ENCODE assay signal across 1 cellular context in the genomic region with DNA sequence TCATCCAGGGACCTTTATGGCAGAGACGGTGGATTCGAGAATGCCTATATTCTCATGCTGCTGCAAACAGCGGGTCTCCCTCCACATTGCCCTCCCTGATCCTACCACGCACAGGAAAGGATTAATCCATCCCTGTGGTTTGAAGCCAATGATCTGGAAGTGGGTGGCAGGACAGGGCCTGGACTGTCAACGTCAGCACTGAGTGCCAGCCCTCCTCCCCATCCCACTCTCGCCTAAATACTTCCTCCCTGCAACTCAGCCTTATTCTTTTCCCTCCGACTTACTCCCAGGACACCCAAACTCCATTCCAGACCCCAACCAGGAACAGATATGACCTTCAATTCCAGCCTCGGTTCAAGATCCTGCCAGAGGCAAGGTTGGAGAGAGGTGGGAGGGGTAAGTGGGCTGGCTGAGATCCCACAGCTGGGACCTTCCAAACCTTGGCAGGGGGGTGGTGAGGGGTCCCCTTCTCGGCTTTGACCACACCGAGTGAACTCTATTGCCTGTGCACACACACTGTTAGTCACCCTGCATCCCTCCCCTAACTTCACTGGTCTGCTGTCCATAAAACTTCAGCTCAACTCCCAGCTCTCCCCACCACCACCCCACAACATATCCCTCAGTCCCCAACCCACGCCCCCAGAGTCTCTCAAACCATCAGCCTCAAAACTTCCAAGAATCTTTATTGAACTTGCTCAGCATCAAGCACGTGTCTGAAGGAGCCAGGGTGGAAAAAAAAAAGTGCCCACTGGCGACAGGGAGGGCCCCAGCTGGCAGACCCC.
TF ChIP-seq lines count a peak whose summit lies in the region.

No MANE protein-coding gene starts in this region.

TF ChIP-seq in K562, 482 proteins besides CTCF, POLR2A, EP300 and RAD21:
- TF ChIP-seq, protein P1, sequence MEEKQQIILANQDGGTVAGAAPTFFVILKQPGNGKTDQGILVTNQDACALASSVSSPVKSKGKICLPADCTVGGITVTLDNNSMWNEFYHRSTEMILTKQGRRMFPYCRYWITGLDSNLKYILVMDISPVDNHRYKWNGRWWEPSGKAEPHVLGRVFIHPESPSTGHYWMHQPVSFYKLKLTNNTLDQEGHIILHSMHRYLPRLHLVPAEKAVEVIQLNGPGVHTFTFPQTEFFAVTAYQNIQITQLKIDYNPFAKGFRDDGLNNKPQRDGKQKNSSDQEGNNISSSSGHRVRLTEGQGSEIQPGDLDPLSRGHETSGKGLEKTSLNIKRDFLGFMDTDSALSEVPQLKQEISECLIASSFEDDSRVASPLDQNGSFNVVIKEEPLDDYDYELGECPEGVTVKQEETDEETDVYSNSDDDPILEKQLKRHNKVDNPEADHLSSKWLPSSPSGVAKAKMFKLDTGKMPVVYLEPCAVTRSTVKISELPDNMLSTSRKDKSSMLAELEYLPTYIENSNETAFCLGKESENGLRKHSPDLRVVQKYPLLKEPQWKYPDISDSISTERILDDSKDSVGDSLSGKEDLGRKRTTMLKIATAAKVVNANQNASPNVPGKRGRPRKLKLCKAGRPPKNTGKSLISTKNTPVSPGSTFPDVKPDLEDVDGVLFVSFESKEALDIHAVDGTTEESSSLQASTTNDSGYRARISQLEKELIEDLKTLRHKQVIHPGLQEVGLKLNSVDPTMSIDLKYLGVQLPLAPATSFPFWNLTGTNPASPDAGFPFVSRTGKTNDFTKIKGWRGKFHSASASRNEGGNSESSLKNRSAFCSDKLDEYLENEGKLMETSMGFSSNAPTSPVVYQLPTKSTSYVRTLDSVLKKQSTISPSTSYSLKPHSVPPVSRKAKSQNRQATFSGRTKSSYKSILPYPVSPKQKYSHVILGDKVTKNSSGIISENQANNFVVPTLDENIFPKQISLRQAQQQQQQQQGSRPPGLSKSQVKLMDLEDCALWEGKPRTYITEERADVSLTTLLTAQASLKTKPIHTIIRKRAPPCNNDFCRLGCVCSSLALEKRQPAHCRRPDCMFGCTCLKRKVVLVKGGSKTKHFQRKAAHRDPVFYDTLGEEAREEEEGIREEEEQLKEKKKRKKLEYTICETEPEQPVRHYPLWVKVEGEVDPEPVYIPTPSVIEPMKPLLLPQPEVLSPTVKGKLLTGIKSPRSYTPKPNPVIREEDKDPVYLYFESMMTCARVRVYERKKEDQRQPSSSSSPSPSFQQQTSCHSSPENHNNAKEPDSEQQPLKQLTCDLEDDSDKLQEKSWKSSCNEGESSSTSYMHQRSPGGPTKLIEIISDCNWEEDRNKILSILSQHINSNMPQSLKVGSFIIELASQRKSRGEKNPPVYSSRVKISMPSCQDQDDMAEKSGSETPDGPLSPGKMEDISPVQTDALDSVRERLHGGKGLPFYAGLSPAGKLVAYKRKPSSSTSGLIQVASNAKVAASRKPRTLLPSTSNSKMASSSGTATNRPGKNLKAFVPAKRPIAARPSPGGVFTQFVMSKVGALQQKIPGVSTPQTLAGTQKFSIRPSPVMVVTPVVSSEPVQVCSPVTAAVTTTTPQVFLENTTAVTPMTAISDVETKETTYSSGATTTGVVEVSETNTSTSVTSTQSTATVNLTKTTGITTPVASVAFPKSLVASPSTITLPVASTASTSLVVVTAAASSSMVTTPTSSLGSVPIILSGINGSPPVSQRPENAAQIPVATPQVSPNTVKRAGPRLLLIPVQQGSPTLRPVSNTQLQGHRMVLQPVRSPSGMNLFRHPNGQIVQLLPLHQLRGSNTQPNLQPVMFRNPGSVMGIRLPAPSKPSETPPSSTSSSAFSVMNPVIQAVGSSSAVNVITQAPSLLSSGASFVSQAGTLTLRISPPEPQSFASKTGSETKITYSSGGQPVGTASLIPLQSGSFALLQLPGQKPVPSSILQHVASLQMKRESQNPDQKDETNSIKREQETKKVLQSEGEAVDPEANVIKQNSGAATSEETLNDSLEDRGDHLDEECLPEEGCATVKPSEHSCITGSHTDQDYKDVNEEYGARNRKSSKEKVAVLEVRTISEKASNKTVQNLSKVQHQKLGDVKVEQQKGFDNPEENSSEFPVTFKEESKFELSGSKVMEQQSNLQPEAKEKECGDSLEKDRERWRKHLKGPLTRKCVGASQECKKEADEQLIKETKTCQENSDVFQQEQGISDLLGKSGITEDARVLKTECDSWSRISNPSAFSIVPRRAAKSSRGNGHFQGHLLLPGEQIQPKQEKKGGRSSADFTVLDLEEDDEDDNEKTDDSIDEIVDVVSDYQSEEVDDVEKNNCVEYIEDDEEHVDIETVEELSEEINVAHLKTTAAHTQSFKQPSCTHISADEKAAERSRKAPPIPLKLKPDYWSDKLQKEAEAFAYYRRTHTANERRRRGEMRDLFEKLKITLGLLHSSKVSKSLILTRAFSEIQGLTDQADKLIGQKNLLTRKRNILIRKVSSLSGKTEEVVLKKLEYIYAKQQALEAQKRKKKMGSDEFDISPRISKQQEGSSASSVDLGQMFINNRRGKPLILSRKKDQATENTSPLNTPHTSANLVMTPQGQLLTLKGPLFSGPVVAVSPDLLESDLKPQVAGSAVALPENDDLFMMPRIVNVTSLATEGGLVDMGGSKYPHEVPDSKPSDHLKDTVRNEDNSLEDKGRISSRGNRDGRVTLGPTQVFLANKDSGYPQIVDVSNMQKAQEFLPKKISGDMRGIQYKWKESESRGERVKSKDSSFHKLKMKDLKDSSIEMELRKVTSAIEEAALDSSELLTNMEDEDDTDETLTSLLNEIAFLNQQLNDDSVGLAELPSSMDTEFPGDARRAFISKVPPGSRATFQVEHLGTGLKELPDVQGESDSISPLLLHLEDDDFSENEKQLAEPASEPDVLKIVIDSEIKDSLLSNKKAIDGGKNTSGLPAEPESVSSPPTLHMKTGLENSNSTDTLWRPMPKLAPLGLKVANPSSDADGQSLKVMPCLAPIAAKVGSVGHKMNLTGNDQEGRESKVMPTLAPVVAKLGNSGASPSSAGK (IDR thresholded peaks at IDR 0.05) = no peak
- TF ChIP-seq, protein P2, sequence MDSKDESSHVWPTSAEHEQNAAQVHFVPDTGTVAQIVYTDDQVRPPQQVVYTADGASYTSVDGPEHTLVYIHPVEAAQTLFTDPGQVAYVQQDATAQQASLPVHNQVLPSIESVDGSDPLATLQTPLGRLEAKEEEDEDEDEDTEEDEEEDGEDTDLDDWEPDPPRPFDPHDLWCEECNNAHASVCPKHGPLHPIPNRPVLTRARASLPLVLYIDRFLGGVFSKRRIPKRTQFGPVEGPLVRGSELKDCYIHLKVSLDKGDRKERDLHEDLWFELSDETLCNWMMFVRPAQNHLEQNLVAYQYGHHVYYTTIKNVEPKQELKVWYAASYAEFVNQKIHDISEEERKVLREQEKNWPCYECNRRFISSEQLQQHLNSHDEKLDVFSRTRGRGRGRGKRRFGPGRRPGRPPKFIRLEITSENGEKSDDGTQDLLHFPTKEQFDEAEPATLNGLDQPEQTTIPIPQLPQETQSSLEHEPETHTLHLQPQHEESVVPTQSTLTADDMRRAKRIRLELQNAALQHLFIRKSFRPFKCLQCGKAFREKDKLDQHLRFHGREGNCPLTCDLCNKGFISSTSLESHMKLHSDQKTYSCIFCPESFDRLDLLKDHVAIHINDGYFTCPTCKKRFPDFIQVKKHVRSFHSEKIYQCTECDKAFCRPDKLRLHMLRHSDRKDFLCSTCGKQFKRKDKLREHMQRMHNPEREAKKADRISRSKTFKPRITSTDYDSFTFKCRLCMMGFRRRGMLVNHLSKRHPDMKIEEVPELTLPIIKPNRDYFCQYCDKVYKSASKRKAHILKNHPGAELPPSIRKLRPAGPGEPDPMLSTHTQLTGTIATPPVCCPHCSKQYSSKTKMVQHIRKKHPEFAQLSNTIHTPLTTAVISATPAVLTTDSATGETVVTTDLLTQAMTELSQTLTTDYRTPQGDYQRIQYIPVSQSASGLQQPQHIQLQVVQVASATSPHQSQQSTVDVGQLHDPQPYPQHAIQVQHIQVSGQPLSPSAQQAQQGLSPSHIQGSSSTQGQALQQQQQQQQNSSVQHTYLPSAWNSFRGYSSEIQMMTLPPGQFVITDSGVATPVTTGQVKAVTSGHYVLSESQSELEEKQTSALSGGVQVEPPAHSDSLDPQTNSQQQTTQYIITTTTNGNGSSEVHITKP (IDR thresholded peaks at IDR 0.05; ENCODE audit: partially characterized antibody) = peak; percentile 89
- TF ChIP-seq ZNF431 (CRISPR knock-in tag; IDR thresholded peaks at IDR 0.05) = no peak
